ENCODE assay signal across 18 cellular contexts in the genomic region with DNA sequence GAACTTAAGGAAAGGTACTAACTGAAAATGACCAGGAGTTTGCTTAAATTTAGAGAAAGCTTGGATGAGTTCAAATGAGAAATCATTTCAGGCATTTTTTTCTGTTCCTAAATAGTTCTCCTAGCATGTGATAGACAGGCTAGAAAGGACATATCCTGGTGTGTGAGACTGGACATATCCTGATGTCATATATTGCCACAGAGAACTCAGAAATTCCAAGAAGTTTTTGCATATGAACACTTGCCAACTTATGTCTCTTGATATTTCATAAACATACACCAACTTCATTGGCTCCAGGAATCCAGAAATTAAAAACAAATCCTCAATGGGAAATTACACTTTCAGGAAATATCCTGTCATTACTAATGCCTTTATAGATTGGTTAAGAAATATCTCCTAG. TPM values are rescaled to one million over a fixed set of nuclear protein-coding genes. Genes with fewer than 3 reads are reported as not detected.
DNase-seq lines count a peak whose midpoint lies in the region; ATAC-seq and TF ChIP-seq lines count a peak whose summit lies in the region.
"Had no signal": no experiment of that assay in that cellular context is flagged by ENCODE, and none has a peak within 500 bp of the region (broad histone marks: within the 10 kb centered on the region; RNA-seq: fewer than 3 reads in every experiment).

No MANE protein-coding gene starts in this region.

- DNase-seq in LHCN-M2 (ENCODE audit: low read depth) (peak; percentile 14), choroid plexus epithelial cell (ENCODE audit: low read depth) (peak; percentile 3), fibroblast of the aortic adventitia (ENCODE audit: low read depth) (peak; percentile 12), GM19240 (ENCODE audit: insufficient read length, low spot score) (no peak), HT-29 (ENCODE audit: low spot score) (no peak), left cardiac atrium (no peak)
- DNase-seq: DMS79 treated with DMSO at 0.1 percent for 48 hours, GDM1, KBM-7, MV-4-11, NCI-H187, NCI-H226, NCI-H524, NCI-H82 had no signal

- ATAC-seq in GM21360 (IDR thresholded peaks at IDR 0.05; ENCODE audit: unreplicated experiment) (no peak), left cardiac atrium (no peak)
- ATAC-seq: GM23338, HCT116 had no signal

- TF ChIP-seq CTCF in choroid plexus epithelial cell (conservative IDR thresholded peaks at IDR 0.05; ENCODE audit: low read depth, low read length) = no peak
- no peak for TF ChIP-seq CTCF in fibroblast of the aortic adventitia (IDR thresholded peaks at IDR 0.05; ENCODE audit: insufficient read depth, low read length)

- intact Hi-C loops in left cardiac atrium (cut with DNase I) = no loop called here

- H3K4me3 ChIP-seq in choroid plexus epithelial cell (ENCODE audit: low read depth, low read length) (no peak overlapping the region), fibroblast of the aortic adventitia (ENCODE audit: low read depth, low read length) (no peak overlapping the region)
- H3K4me3 ChIP-seq: GM23338 had no signal

RNA-seq across cellular contexts. Expression of a gene that starts 2.9 kb away (rescaled TPM):
- total RNA-seq in LHCN-M2 (2014; rRNA removed) (not detected in 2 replicates), fibroblast of the aortic adventitia (ENCODE audit: low replicate concordance) (not detected in 2 replicates), left cardiac atrium (not detected)
- not detected for polyA plus RNA-seq in LHCN-M2 (2012)
- not detected in 2 replicates for total RNA-seq in HT-29 (2014; rRNA removed; shearing (Covaris generic))
- polyA plus RNA-seq: CD14-positive monocyte had no signal

RNA-seq across cellular contexts. Expression of a gene that starts 14.8 kb away (rescaled TPM):
- total RNA-seq in LHCN-M2 (2014; rRNA removed) (not detected in 2 replicates), fibroblast of the aortic adventitia (ENCODE audit: low replicate concordance) (not detected in 2 replicates), left cardiac atrium (not detected)
- not detected for polyA plus RNA-seq in LHCN-M2 (2012)
- not detected in 2 replicates for total RNA-seq in HT-29 (2014; rRNA removed; shearing (Covaris generic))
- polyA plus RNA-seq: CD14-positive monocyte had no signal

RNA-seq across cellular contexts. Expression of a gene that starts 55.8 kb away (rescaled TPM):
- total RNA-seq in LHCN-M2 (2014; rRNA removed) (not detected in 2 replicates), fibroblast of the aortic adventitia (ENCODE audit: low replicate concordance) (not detected in 2 replicates), left cardiac atrium (not detected)
- not detected for polyA plus RNA-seq in LHCN-M2 (2012)
- not detected in 2 replicates for total RNA-seq in HT-29 (2014; rRNA removed; shearing (Covaris generic))
- total RNA-seq: GM23338 had no signal
- polyA plus RNA-seq: CD14-positive monocyte, GM23338 had no signal

RNA-seq across cellular contexts. Expression of a gene that starts 59.8 kb away (rescaled TPM):
- total RNA-seq in LHCN-M2 (2014; rRNA removed) = not detected in 2 replicates
- not detected for polyA plus RNA-seq in LHCN-M2 (2012)
- total RNA-seq in fibroblast of the aortic adventitia (ENCODE audit: low replicate concordance) = not detected in 2 replicates
- total RNA-seq in HT-29 (2014; rRNA removed; shearing (Covaris generic)) = not detected in 2 replicates
- total RNA-seq in left cardiac atrium = not detected
- total RNA-seq: GM23338 had no signal
- polyA plus RNA-seq: CD14-positive monocyte, GM23338 had no signal

Comparison
In these comparisons a context has a peak if more than half of its experiments do, and no peak if none do; other contexts are left out.
1. DNase-seq: peak in LHCN-M2 (single experiment), choroid plexus epithelial cell (single experiment) and fibroblast of the aortic adventitia (single experiment); none in GM19240 (single experiment), HT-29 (single experiment) and left cardiac atrium (single experiment).